22 cellular contexts compared by ENCODE assay signal in genomic region chr22:20449819-20450550, GRCh38. TPM values are rescaled to one million over a fixed set of nuclear protein-coding genes. Genes with fewer than 3 reads are reported as not detected.
DNase-seq lines count a peak whose midpoint lies in the region; ATAC-seq and TF ChIP-seq lines count a peak whose summit lies in the region.
"Had no signal": no experiment of that assay in that cellular context is flagged by ENCODE, and none has a peak within 500 bp of the region (broad histone marks: within the 10 kb centered on the region; RNA-seq: fewer than 3 reads in every experiment).

No MANE protein-coding gene starts in this region.

- H2AFZ ChIP-seq in H9 (ENCODE audit: low read length) (no peak overlapping the region), Karpas-422 (ENCODE audit: low read length) (no peak overlapping the region)

- WGBS in H9 (ENCODE audit: extremely low coverage, insufficient read length, low lambda C conversion rate), result no CpG with 5 or more reads among the region's 19 CpGs
- 93 to 100% methylated on average over 6 to 19 of the region's 19 CpGs for WGBS in endodermal cell (ENCODE audit: insufficient coverage in 1 of 2, insufficient read length in 1 of 2), 2 experiments

- H3K23me2 ChIP-seq in H9 (ENCODE audit: insufficient read length, low read depth, low read length, poor library complexity, severe bottlenecking), result no peaks in the 10 kb centered on the region

- H3K9me2 ChIP-seq in Karpas-422 (replicated peaks; ENCODE audit: insufficient read depth, low read length), result no peaks in the 10 kb centered on the region

- ATAC-seq in mucosa of descending colon, result peak; percentile 79
- no peak for ATAC-seq in GM18873 (IDR thresholded peaks at IDR 0.05; ENCODE audit: low FRiP score, unreplicated experiment)
- ATAC-seq: PC-3, SK-N-SH treated with all-trans-retinoic acid at 6 μM for 48 hours had no signal

- no peak overlapping the region for H3K14ac ChIP-seq in H9 (ENCODE audit: insufficient read depth, low read length)

- no peak overlapping the region for H3K18ac ChIP-seq in H9 (ENCODE audit: insufficient read length, low read depth, low read length)

- peaks cover 2% of the 10 kb centered on the region for H3K27me3 Mint-ChIP-seq in H9 (ENCODE audit: low read depth)
- H3K27me3 Mint-ChIP-seq in endodermal cell (ENCODE audit: insufficient read depth), result peaks cover under 1% of the 10 kb centered on the region
- H3K27me3 Mint-ChIP-seq: CD4-positive, alpha-beta memory T cell; IgD-negative memory B cell had no signal

- H3K9me3 ChIP-seq in H9 (ENCODE audit: control insufficient read depth, low read depth, low read length) (no peaks in the 10 kb centered on the region), endodermal cell (ENCODE audit: control insufficient read depth, low read length) (no peaks in the 10 kb centered on the region), mucosa of descending colon (no peaks in the 10 kb centered on the region), Karpas-422 (ENCODE audit: low read length) (no peaks in the 10 kb centered on the region)
- H3K9me3 ChIP-seq: SJCRH30 had no signal

- no peak overlapping the region for H2BK5ac ChIP-seq in H9 (ENCODE audit: insufficient read length, low read length)

- H3K36me3 ChIP-seq in endodermal cell (ENCODE audit: control insufficient read depth, insufficient read depth, low read length), result peaks cover 8% of the 10 kb centered on the region
- H3K36me3 ChIP-seq in mucosa of descending colon (ENCODE audit: low read depth), result no peaks in the 10 kb centered on the region
- H3K36me3 ChIP-seq in Karpas-422 (ENCODE audit: insufficient read depth, low read length), result no peaks in the 10 kb centered on the region
- H3K36me3 ChIP-seq: SJCRH30 had no signal

- H3K9ac ChIP-seq in H9 (ENCODE audit: extremely low read depth, insufficient read length, low read length), result no peak overlapping the region
- H3K9ac ChIP-seq in endodermal cell (ENCODE audit: extremely low read depth, low read length, poor library complexity, severe bottlenecking), result no peak overlapping the region
- no peak overlapping the region for H3K9ac ChIP-seq in Karpas-422 (ENCODE audit: low read length)

- H3K4me1 Mint-ChIP-seq in H9 (no peaks in the 10 kb centered on the region), endodermal cell (no peaks in the 10 kb centered on the region)
- H3K4me1 Mint-ChIP-seq: IgD-negative memory B cell had no signal

- DNase-seq in H9, result peak; percentile 23
- peak; percentile 32 for DNase-seq in endodermal cell
- DNase-seq in mucosa of descending colon, result no peak
- DNase-seq in activated T-cell treated with anti-CD3 and anti-CD28 coated beads, Interleukin-2, amount 50 U/mL, for 1 hour, result no peak
- no peak for DNase-seq in Karpas-422
- DNase-seq: CD4-positive, alpha-beta memory T cell; COR-L47; DMS53; NCI-H1105; NCI-H146; NCI-H1930; NCI-H2107; NCI-H526; NCI-H82; NK-92 treated with Interleukin-12 subunit alpha and Interleukin-12 subunit beta, amount 100 ng/mL, for 24 hours; PC-3; SJCRH30 had no signal

- H3K79me2 ChIP-seq in H9 (ENCODE audit: insufficient read depth, low read length), result no peaks in the 10 kb centered on the region
- no peaks in the 10 kb centered on the region for H3K79me2 ChIP-seq in Karpas-422 (ENCODE audit: low read length)

- no peak overlapping the region for H4K8ac ChIP-seq in H9 (replicated peaks; ENCODE audit: insufficient read length, low read depth, low read length)

- no peak overlapping the region for H3K56ac ChIP-seq in H9 (ENCODE audit: insufficient read length, low read depth, low read length)

- H3K27me3 ChIP-seq in H9 (ENCODE audit: insufficient read depth, low read length) (no peaks in the 10 kb centered on the region), endodermal cell (ENCODE audit: control insufficient read depth, insufficient read depth, low read length, poor library complexity, severe bottlenecking) (no peaks in the 10 kb centered on the region), Karpas-422 (ENCODE audit: low read length) (no peaks in the 10 kb centered on the region)
- H3K27me3 ChIP-seq: SJCRH30 had no signal

- peaks cover 2 to 4% (median 3%) of the 10 kb centered on the region in 3 experiments; a peak in 2 of 7 replicates for H3K36me3 Mint-ChIP-seq in H9 (ENCODE audit: insufficient read depth in 1 of 3, low read depth in 3 of 3)
- H3K36me3 Mint-ChIP-seq in endodermal cell (ENCODE audit: low read depth), result peaks cover 5% of the 10 kb centered on the region

- no peak overlapping the region for H2BK15ac ChIP-seq in H9 (ENCODE audit: low read depth, low read length)

- TF ChIP-seq CTCF in C4-2B (conservative IDR thresholded peaks at IDR 0.05) (no peak), H9 (conservative IDR thresholded peaks at IDR 0.05) (no peak), endodermal cell (conservative IDR thresholded peaks at IDR 0.05) (no peak), mucosa of descending colon (IDR thresholded peaks at IDR 0.05) (no peak)

- H4K5ac ChIP-seq in H9 (ENCODE audit: insufficient read length, low read depth, low read length), result no peak overlapping the region

- no peak overlapping the region for H2BK20ac ChIP-seq in H9 (ENCODE audit: low read depth, low read length, poor library complexity, severe bottlenecking)

- H4K20me1 ChIP-seq in H9 (ENCODE audit: control insufficient read depth, insufficient read depth, insufficient read length), result no peaks in the 10 kb centered on the region
- no peaks in the 10 kb centered on the region for H4K20me1 ChIP-seq in Karpas-422 (ENCODE audit: insufficient read depth, low read depth, low read length)

- H3K4me3 Mint-ChIP-seq in H9, result no peak overlapping the region
- no peak overlapping the region for H3K4me3 Mint-ChIP-seq in endodermal cell
- H3K4me3 Mint-ChIP-seq: CD4-positive, alpha-beta memory T cell; IgD-negative memory B cell had no signal

- no peaks in the 10 kb centered on the region for H3K4me1 ChIP-seq in H9 (ENCODE audit: insufficient read depth, low read length)
- no peaks in the 10 kb centered on the region for H3K4me1 ChIP-seq in endodermal cell (ENCODE audit: control insufficient read depth, insufficient read depth, low read length)
- H3K4me1 ChIP-seq in mucosa of descending colon (ENCODE audit: low read depth), result no peaks in the 10 kb centered on the region
- no peaks in the 10 kb centered on the region for H3K4me1 ChIP-seq in Karpas-422 (ENCODE audit: low read length)
- H3K4me1 ChIP-seq: SJCRH30 had no signal

- no peak overlapping the region for H4K91ac ChIP-seq in H9 (ENCODE audit: insufficient read length, low read depth, low read length)

- H2BK120ac ChIP-seq in H9 (ENCODE audit: low read depth, low read length, poor library complexity, severe bottlenecking), result no peak overlapping the region

- no peak overlapping the region for H3K4me3 ChIP-seq in endodermal cell (ENCODE audit: low read length)
- no peak overlapping the region for H3K4me3 ChIP-seq in mucosa of descending colon
- H3K4me3 ChIP-seq in Karpas-422 (ENCODE audit: low read length), result no peak overlapping the region
- H3K4me3 ChIP-seq: SJCRH30 had no signal

- peak overlapping the region; percentile 73 for H3K27ac ChIP-seq in C4-2B
- H3K27ac ChIP-seq in H9 (ENCODE audit: insufficient read length, low read depth, low read length), result no peak overlapping the region
- H3K27ac ChIP-seq in endodermal cell (ENCODE audit: low read depth, low read length), result no peak overlapping the region
- H3K27ac ChIP-seq in Karpas-422 (ENCODE audit: low read length), result no peak overlapping the region
- H3K27ac ChIP-seq: HL-60, SJCRH30 had no signal

- no peak overlapping the region for H3K4ac ChIP-seq in H9 (ENCODE audit: low read depth, low read length)

- intact Hi-C loops in mucosa of descending colon (cut with DNase I, micrococcal nuclease), result no loop called here

- H3K23ac ChIP-seq in H9 (ENCODE audit: insufficient read length, low read depth, low read length), result no peak overlapping the region

- no peak overlapping the region for H3K4me2 ChIP-seq in H9 (ENCODE audit: insufficient read depth, insufficient read length, low read length)
- H3K4me2 ChIP-seq in Karpas-422 (ENCODE audit: low read depth, low read length, poor library complexity, severe bottlenecking), result no peak overlapping the region

- H3K9me3 Mint-ChIP-seq in H9 (peaks cover 0 to 2% of the 10 kb centered on the region in 2 experiments; a peak in 1 of 5 replicates), endodermal cell (no peaks in the 10 kb centered on the region)
- H3K9me3 Mint-ChIP-seq: CD4-positive, alpha-beta memory T cell; IgD-negative memory B cell had no signal

- no peak overlapping the region for H2AK5ac ChIP-seq in H9 (ENCODE audit: insufficient read length, low read length)

- no peak overlapping the region for H2BK12ac ChIP-seq in H9 (ENCODE audit: insufficient read length, low read depth, low read length)

- H3K27ac Mint-ChIP-seq in H9, result no peak overlapping the region
- no peak overlapping the region for H3K27ac Mint-ChIP-seq in endodermal cell

- no peak overlapping the region for H3T11ph ChIP-seq in H9 (ENCODE audit: low read length)

- no peaks in the 10 kb centered on the region for H3K79me1 ChIP-seq in H9 (ENCODE audit: insufficient read depth, low read depth, low read length, poor library complexity, severe bottlenecking)

RNA-seq across cellular contexts. Expression of gene SCARF2, which starts 12.4 kb away (rescaled TPM):
- total RNA-seq in H9 (2021), result 10.8 and 12.7 TPM in 2 replicates
- total RNA-seq in endodermal cell, result 10 to 100 TPM; 19.8 to 20.3 TPM
- 11.9 TPM for polyA plus RNA-seq in endodermal cell (2013, experiment 1 of 2)
- polyA plus RNA-seq in endodermal cell (2013, experiment 2 of 2), result 12.5 TPM
- 1 to 10 TPM; 1.2 to 8.7 (median 3.0) TPM for total RNA-seq in mucosa of descending colon
- total RNA-seq in Karpas-422 (2014; rRNA removed; shearing (Covaris generic); ENCODE audit: low replicate concordance), result 0.67 and 2.2 TPM in 2 replicates

RNA-seq across cellular contexts. Expression of gene KLHL22, which starts 45.6 kb away (rescaled TPM):
- total RNA-seq in H9 (2021) (11.9 and 12.7 TPM in 2 replicates), endodermal cell (10 to 100 TPM; 26.5 to 32.8 TPM), mucosa of descending colon (10 to 100 TPM in 2 of 3 donors, 1 to 10 TPM in 1; 9.5 to 24.1 (median 14.7) TPM)
- 23.7 TPM for polyA plus RNA-seq in endodermal cell (2013, experiment 1 of 2)
- 23.3 TPM for polyA plus RNA-seq in endodermal cell (2013, experiment 2 of 2)
- total RNA-seq in Karpas-422 (2014; rRNA removed; shearing (Covaris generic); ENCODE audit: low replicate concordance), result 9.7 and 23.7 TPM in 2 replicates

RNA-seq across cellular contexts. Expression of gene ZNF74, which starts 56.0 kb away (rescaled TPM):
- total RNA-seq in H9 (2021), result 29.8 and 34.3 TPM in 2 replicates
- 10 to 100 TPM; 36.9 to 41.7 TPM for total RNA-seq in endodermal cell
- 31.7 TPM for polyA plus RNA-seq in endodermal cell (2013, experiment 1 of 2)
- polyA plus RNA-seq in endodermal cell (2013, experiment 2 of 2), result 28.7 TPM
- total RNA-seq in mucosa of descending colon, result 10 to 100 TPM in 1 of 3 donors, 1 to 10 TPM in 2; 4.2 to 14.4 (median 4.8) TPM
- total RNA-seq in Karpas-422 (2014; rRNA removed; shearing (Covaris generic); ENCODE audit: low replicate concordance), result not detected in 2 replicates

RNA-seq across cellular contexts. Expression of gene MED15, which starts 57.4 kb away (rescaled TPM):
- 46.0 and 47.4 TPM in 2 replicates for total RNA-seq in H9 (2021)
- 10 to 100 TPM; 61.4 to 62.7 TPM for total RNA-seq in endodermal cell
- polyA plus RNA-seq in endodermal cell (2013, experiment 1 of 2), result 49.1 TPM
- polyA plus RNA-seq in endodermal cell (2013, experiment 2 of 2), result 45.9 TPM
- total RNA-seq in mucosa of descending colon, result 100 to 1,000 TPM in 2 of 3 donors, 10 to 100 TPM in 1; 99.9 to 125 (median 114) TPM
- 36.9 and 70.3 TPM in 2 replicates for total RNA-seq in Karpas-422 (2014; rRNA removed; shearing (Covaris generic); ENCODE audit: low replicate concordance)

Comparison
In these comparisons a context has a peak if more than half of its experiments do, and no peak if none do; other contexts are left out.
1. DNase-seq: peak in H9 (single experiment) and endodermal cell (single experiment); none in mucosa of descending colon (0 of 3), activated T-cell treated with anti-CD3 and anti-CD28 coated beads, Interleukin-2, amount 50 U/mL, for 1 hour (single experiment) and Karpas-422 (single experiment).